In genomic region chr1:39047374-39048229, GRCh38 we compare ENCODE assay signal across 8 cellular contexts. TPM values are rescaled to one million over a fixed set of nuclear protein-coding genes. Genes with fewer than 3 reads are reported as not detected.
DNase-seq lines count a peak whose midpoint lies in the region; ATAC-seq and TF ChIP-seq lines count a peak whose summit lies in the region.

No MANE protein-coding gene starts in this region.

- ATAC-seq in PC-3 (no peak), HG02852 (IDR thresholded peaks at IDR 0.05; ENCODE audit: unreplicated experiment) (no peak)

- POLR2A ChIA-PET in PC-3 (lab: Charles Lee; ENCODE audit: unreplicated experiment), result no interaction called here

- H3K79me2 ChIP-seq in PC-3 (ENCODE audit: low read length), result no peaks in the 10 kb centered on the region

- no peak overlapping the region for H3K27ac ChIP-seq in PC-3 (ENCODE audit: low read length)

- no peaks in the 10 kb centered on the region for H3K27me3 ChIP-seq in PC-3 (ENCODE audit: low read length)

- H2AFZ ChIP-seq in PC-3 (ENCODE audit: low read length), result no peak overlapping the region

- H3K9ac ChIP-seq in PC-3 (ENCODE audit: low read length), result no peak overlapping the region

- H3K9me3 ChIP-seq in PC-3 (ENCODE audit: low read length), result no peaks in the 10 kb centered on the region

- H3F3A ChIP-seq in PC-3 (ENCODE audit: low read length, unreplicated experiment), result no peaks in the 10 kb centered on the region

- no peak overlapping the region for H3K4me2 ChIP-seq in PC-3 (ENCODE audit: low read length)

- H3K4me1 ChIP-seq in PC-3 (ENCODE audit: insufficient read depth, low read length), result no peaks in the 10 kb centered on the region

- BruUV-seq in PC-3 (replicated peaks; lab: Mats Ljungman, UMichigan), result no TSS peak

- intact Hi-C loops in PC-3 (cut with micrococcal nuclease), result no loop called here

- no peaks in the 10 kb centered on the region for H3K36me3 ChIP-seq in PC-3 (ENCODE audit: low read depth, low read length)

- H4K20me1 ChIP-seq in PC-3 (ENCODE audit: low read length), result no peaks in the 10 kb centered on the region

- DNase-seq in GM03348 (ENCODE audit: low spot score) (peak; percentile 89), PC-3 (peak; percentile 20), fibroblast of the aortic adventitia (ENCODE audit: low read depth) (peak; percentile 95), retinal pigment epithelial cell (ENCODE audit: low read depth) (peak; percentile 75), NOMO-1 treated with DMSO at 0.1 percent for 48 hours (lab: John Stamatoyannopoulos, UW; ENCODE audit: unreplicated experiment) (no peak)
- DNase-seq in stimulated activated CD4-positive, alpha-beta T cell treated with anti-CD3 and anti-CD28 coated beads, Interleukin-2, amount 100 ng/mL, for 24 hours, result no peak
- no peak for DNase-seq in activated effector memory CD4-positive, alpha-beta T cell treated with anti-CD3 and anti-CD28 coated beads, Interleukin-2, amount 50 U/mL, for 16 hours

- H3K4me3 ChIP-seq in PC-3 (ENCODE audit: low read length) (no peak overlapping the region), fibroblast of the aortic adventitia (ENCODE audit: low read depth, low read length) (no peak overlapping the region), retinal pigment epithelial cell (ENCODE audit: low read length) (no peak overlapping the region)

- no peak for TF ChIP-seq CTCF in PC-3 (conservative IDR thresholded peaks at IDR 0.05; ENCODE audit: low read depth, low read length)
- TF ChIP-seq CTCF in fibroblast of the aortic adventitia (IDR thresholded peaks at IDR 0.05; ENCODE audit: insufficient read depth, low read length), result no peak
- no peak for TF ChIP-seq CTCF in retinal pigment epithelial cell (conservative IDR thresholded peaks at IDR 0.05; ENCODE audit: low read depth, low read length)

- H3K9me2 ChIP-seq in PC-3 (replicated peaks; ENCODE audit: low read length), result no peaks in the 10 kb centered on the region

- CTCF ChIA-PET in PC-3 (lab: Charles Lee), result no interaction called here

RNA-seq across cellular contexts. Expression of gene NDUFS5, which starts 21.5 kb away (rescaled TPM):
- 760 and 864 TPM in 2 replicates for total RNA-seq in PC-3 (2014; rRNA removed)
- 365 and 456 TPM in 2 replicates for total RNA-seq in fibroblast of the aortic adventitia (ENCODE audit: low replicate concordance)

RNA-seq across cellular contexts. Expression of gene AKIRIN1, which starts 56.5 kb away (rescaled TPM):
- total RNA-seq in PC-3 (2014; rRNA removed) (58.6 and 77.3 TPM in 2 replicates), fibroblast of the aortic adventitia (ENCODE audit: low replicate concordance) (32.8 and 33.6 TPM in 2 replicates)

Comparison
In these comparisons a context has a peak if more than half of its experiments do, and no peak if none do; other contexts are left out.
1. DNase-seq: peak in GM03348 (single experiment), PC-3 (single experiment), fibroblast of the aortic adventitia (single experiment) and retinal pigment epithelial cell (single experiment); none in stimulated activated CD4-positive, alpha-beta T cell treated with anti-CD3 and anti-CD28 coated beads, Interleukin-2, amount 100 ng/mL, for 24 hours (0 of 2), activated effector memory CD4-positive, alpha-beta T cell treated with anti-CD3 and anti-CD28 coated beads, Interleukin-2, amount 50 U/mL, for 16 hours (single experiment) and NOMO-1 treated with DMSO at 0.1 percent for 48 hours (single experiment).